In genomic region chr10:3828404-3829192, GRCh38 we compare ENCODE assay signal across 8 cellular contexts. TPM values are rescaled to one million over a fixed set of nuclear protein-coding genes. Genes with fewer than 3 reads are reported as not detected.
A peak's percentile ranks its signal among the peaks of the same experiment; 100 is the strongest.
DNase-seq lines count a peak whose midpoint lies in the region; ATAC-seq, FAIRE-seq and TF ChIP-seq lines count a peak whose summit lies in the region.

No MANE protein-coding gene starts in this region.

- H3K4me1 Mint-ChIP-seq in activated naive CD8-positive, alpha-beta T cell (ENCODE audit: low read depth), result peaks cover 47% of the 10 kb centered on the region

- H4K20me1 ChIP-seq in Loucy (ENCODE audit: insufficient read depth, low read length, poor library complexity, severe bottlenecking), result no peaks in the 10 kb centered on the region

- WGBS in small intestine, 3 donors, result 21 to 54% (median 42%) methylated on average over 14 of the region's 14 CpGs

- no peaks in the 10 kb centered on the region for H3K36me3 Mint-ChIP-seq in activated naive CD8-positive, alpha-beta T cell

- H3K9me3 ChIP-seq in Loucy (ENCODE audit: insufficient read depth, low read depth, low read length) (no peaks in the 10 kb centered on the region), small intestine (ENCODE audit: control insufficient read depth, low read depth) (no peaks in the 10 kb centered on the region)

- H3K79me2 ChIP-seq in Loucy (ENCODE audit: insufficient read depth, low read length), result no peaks in the 10 kb centered on the region

- H3K9ac ChIP-seq in Loucy (ENCODE audit: low read depth, low read length, poor library complexity, severe bottlenecking), result peak overlapping the region; percentile 46

- H3K27ac ChIP-seq in small intestine (ENCODE audit: low read depth in 1 of 2, low read length in 1 of 2), result peak overlapping the region in 1 of 2 donors; percentile 52

- no peaks in the 10 kb centered on the region for H3K9me2 ChIP-seq in Loucy (replicated peaks; ENCODE audit: low read depth, low read length)

- peak overlapping the region; percentile 80 for H3K4me3 Mint-ChIP-seq in activated naive CD8-positive, alpha-beta T cell

- H3K36me3 ChIP-seq in Loucy (ENCODE audit: insufficient read depth, low read length) (no peaks in the 10 kb centered on the region), small intestine (ENCODE audit: control insufficient read depth in 2 of 2, insufficient read depth in 2 of 2, low read length in 2 of 2) (no peaks in the 10 kb centered on the region)

- H3K4me3 ChIP-seq in GM12865 (ENCODE audit: low read depth, low read length), result peak overlapping the region; percentile 31
- H3K4me3 ChIP-seq in Loucy (ENCODE audit: low read length, poor library complexity, severe bottlenecking), result peak overlapping the region; percentile 67
- H3K4me3 ChIP-seq in small intestine (ENCODE audit: low read depth in 1 of 2, low read length in 2 of 2), result no peak overlapping the region

- no peaks in the 10 kb centered on the region for H3K27me3 Mint-ChIP-seq in activated naive CD8-positive, alpha-beta T cell

- no peaks in the 10 kb centered on the region for H3K27me3 ChIP-seq in Loucy (ENCODE audit: insufficient read depth, low read length, poor library complexity, severe bottlenecking)
- no peaks in the 10 kb centered on the region for H3K27me3 ChIP-seq in small intestine (ENCODE audit: control insufficient read depth in 2 of 2, insufficient read depth in 2 of 2, low read length in 2 of 2)

- H2AFZ ChIP-seq in Loucy (ENCODE audit: low read length), result peak overlapping the region; percentile 95

- TF ChIP-seq CTCF in GM12865 (IDR thresholded peaks at IDR 0.05; ENCODE audit: insufficient read depth, low read depth, low read length, missing control alignments) (no peak), Loucy (conservative IDR thresholded peaks at IDR 0.05; ENCODE audit: low read length) (no peak)

- H3K9me3 Mint-ChIP-seq in activated naive CD8-positive, alpha-beta T cell (ENCODE audit: low read depth), result no peaks in the 10 kb centered on the region

- intact Hi-C loops in left ventricle myocardium superior (cut with micrococcal nuclease), result no loop called here

- in situ Hi-C loops in G401 (cut with HindIII; ENCODE audit: low sequenced_read_pairs), result no loop called here

- DNase-seq in GM12865 (ENCODE audit: low read depth) (peak; percentile 69), left ventricle myocardium superior (no peak), small intestine (peak; percentile 78), G401 (ENCODE audit: low spot score) (no peak), NCI-H524 (lab: John Stamatoyannopoulos, UW) (no peak)

- H3F3A ChIP-seq in Loucy (ENCODE audit: low read depth), result no peaks in the 10 kb centered on the region

- H3K4me1 ChIP-seq in Loucy (ENCODE audit: insufficient read depth, low read length, poor library complexity, severe bottlenecking) (peaks cover 10% of the 10 kb centered on the region), small intestine (ENCODE audit: control insufficient read depth in 2 of 2, insufficient read depth in 1 of 2, low read depth in 1 of 2, low read length in 1 of 2) (peaks cover 5 to 7% of the 10 kb centered on the region in 2 donors)

- H3K4me2 ChIP-seq in Loucy (ENCODE audit: low read depth, low read length, poor library complexity, severe bottlenecking), result peak overlapping the region; percentile 72

- peak; percentile 44 for ATAC-seq in left ventricle myocardium superior
- ATAC-seq in HG03460 (IDR thresholded peaks at IDR 0.05; ENCODE audit: unreplicated experiment), result no peak

- peak overlapping the region; percentile 97 for H3K27ac Mint-ChIP-seq in activated naive CD8-positive, alpha-beta T cell

- no peak for FAIRE-seq in small intestine (lab: Jason Lieb, UNC)

RNA-seq across cellular contexts. Expression of gene KLF6, which starts 43.6 kb away (rescaled TPM):
- 62.0 TPM for total RNA-seq in left ventricle myocardium superior
- 10 to 100 TPM; 47.3 to 97.7 (median 63.0) TPM for polyA plus RNA-seq in small intestine
- total RNA-seq in G401 (2014; rRNA removed; shearing (Covaris generic)), result 25.8 and 35.8 TPM in 2 replicates

Comparison
In these comparisons a context has a peak if more than half of its experiments do, and no peak if none do; other contexts are left out.
1. DNase-seq: peak in GM12865 (single experiment) and small intestine (single experiment); none in left ventricle myocardium superior (single experiment), G401 (single experiment) and NCI-H524 (0 of 2).
2. H3K4me3 ChIP-seq: peak in GM12865 (single experiment) and Loucy (single experiment); none in small intestine (0 of 2).